ENCODE assay signal across 15 cellular contexts in the genomic region with DNA sequence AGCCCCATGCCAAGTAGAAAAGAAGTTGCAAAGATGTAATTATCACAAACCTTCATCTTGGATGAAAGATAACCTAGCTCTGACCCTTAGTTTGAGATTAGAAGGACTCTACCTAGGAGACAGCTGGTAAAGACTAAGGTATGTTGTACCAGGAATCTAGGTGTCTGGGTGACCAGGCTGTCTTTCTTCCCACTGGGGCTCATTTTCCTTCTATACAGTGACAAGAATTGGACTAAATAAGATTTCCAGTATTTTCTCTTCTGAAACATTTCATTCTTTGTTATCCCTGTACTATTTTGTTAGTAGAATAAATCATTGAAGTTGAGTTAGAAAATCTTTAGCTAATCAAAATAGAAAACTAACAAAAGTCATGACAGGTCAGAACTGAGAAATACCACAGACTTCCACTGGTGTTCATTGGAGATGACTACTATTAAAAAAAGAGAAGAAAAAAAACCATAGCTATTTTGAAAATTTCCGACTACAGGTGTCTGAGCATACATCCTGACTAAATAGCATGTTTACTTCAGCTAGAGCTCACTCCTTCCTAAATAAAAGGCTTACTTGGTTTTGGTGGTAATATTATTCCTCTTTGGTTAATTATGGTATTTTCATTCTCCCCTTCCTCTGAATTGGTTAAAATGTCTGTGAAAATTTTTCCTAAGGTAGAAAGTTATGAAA. TPM values are rescaled to one million over a fixed set of nuclear protein-coding genes. Genes with fewer than 3 reads are reported as not detected.
DNase-seq lines count a peak whose midpoint lies in the region; ATAC-seq and TF ChIP-seq lines count a peak whose summit lies in the region.
"Had no signal": no experiment of that assay in that cellular context is flagged by ENCODE, and none has a peak within 500 bp of the region (broad histone marks: within the 10 kb centered on the region; RNA-seq: fewer than 3 reads in every experiment).

No MANE protein-coding gene starts in this region.

- H3K4me3 Mint-ChIP-seq in activated naive CD4-positive, alpha-beta T cell treated with anti-CD3 and anti-CD28 coated beads, Interleukin-2, amount 50 U/mL, for 24 hours = peak overlapping the region; percentile 91
- peak overlapping the region; percentile 81 for H3K4me3 Mint-ChIP-seq in activated T-helper 1 cell treated with anti-CD3 and anti-CD28 coated beads, Interleukin-12 subunit alpha, Interleukin-12 subunit beta, Interleukin-2, Interleukin-4 antibody, amounts not matched to agents 30 ng/mL and 10 ng/mL and 1 ng/mL, durations not matched to agents 14 hours and 24 hours and 36 hours
- H3K4me3 Mint-ChIP-seq in memory B cell = peak overlapping the region; percentile 53
- H3K4me3 Mint-ChIP-seq: neural crest cell had no signal

- H3K27ac Mint-ChIP-seq in activated naive CD4-positive, alpha-beta T cell treated with anti-CD3 and anti-CD28 coated beads, Interleukin-2, amount 50 U/mL, for 24 hours = peak overlapping the region; percentile 97
- peak overlapping the region; percentile 94 for H3K27ac Mint-ChIP-seq in activated T-helper 1 cell treated with anti-CD3 and anti-CD28 coated beads, Interleukin-12 subunit alpha, Interleukin-12 subunit beta, Interleukin-2, Interleukin-4 antibody, amounts not matched to agents 30 ng/mL and 10 ng/mL and 1 ng/mL, durations not matched to agents 14 hours and 24 hours and 36 hours
- H3K27ac Mint-ChIP-seq in memory B cell = peak overlapping the region; percentile 81

- TF ChIP-seq POLR2A in uterus (IDR thresholded peaks at IDR 0.05) = no peak

- peaks cover 0 to 6% of the 10 kb centered on the region in 2 donors for H3K4me1 ChIP-seq in uterus
- H3K4me1 ChIP-seq: SJCRH30 had no signal

- peaks cover 94% of the 10 kb centered on the region for H3K4me1 Mint-ChIP-seq in activated naive CD4-positive, alpha-beta T cell treated with anti-CD3 and anti-CD28 coated beads, Interleukin-2, amount 50 U/mL, for 24 hours
- H3K4me1 Mint-ChIP-seq in activated T-helper 1 cell treated with anti-CD3 and anti-CD28 coated beads, Interleukin-12 subunit alpha, Interleukin-12 subunit beta, Interleukin-2, Interleukin-4 antibody, amounts not matched to agents 30 ng/mL and 10 ng/mL and 1 ng/mL, durations not matched to agents 14 hours and 24 hours and 36 hours (ENCODE audit: low read depth) = peaks cover 98% of the 10 kb centered on the region
- H3K4me1 Mint-ChIP-seq in memory B cell = peaks cover 73% of the 10 kb centered on the region

- H3K36me3 ChIP-seq in uterus (no peaks in the 10 kb centered on the region), MG63 (no peaks in the 10 kb centered on the region; the same call in 1 of the 2 replicates)
- H3K36me3 ChIP-seq: HAP-1, SJCRH30 had no signal

- H3K27ac ChIP-seq in uterus = peak overlapping the region; percentile 27 to 60
- H3K27ac ChIP-seq: SJCRH30 had no signal

- no peaks in the 10 kb centered on the region for H3K27me3 Mint-ChIP-seq in activated naive CD4-positive, alpha-beta T cell treated with anti-CD3 and anti-CD28 coated beads, Interleukin-2, amount 50 U/mL, for 24 hours
- no peaks in the 10 kb centered on the region for H3K27me3 Mint-ChIP-seq in activated T-helper 1 cell treated with anti-CD3 and anti-CD28 coated beads, Interleukin-12 subunit alpha, Interleukin-12 subunit beta, Interleukin-2, Interleukin-4 antibody, amounts not matched to agents 30 ng/mL and 10 ng/mL and 1 ng/mL, durations not matched to agents 14 hours and 24 hours and 36 hours (ENCODE audit: insufficient read depth)
- H3K27me3 Mint-ChIP-seq in memory B cell = no peaks in the 10 kb centered on the region

- TF ChIP-seq CTCF in uterus (IDR thresholded peaks at IDR 0.05) = no peak

- no peak for DNase-seq in activated naive CD4-positive, alpha-beta T cell treated with Interleukin-2 at 50 U/mL for 16 hours
- DNase-seq in activated T-helper 1 cell treated with anti-CD3 and anti-CD28 coated beads, Interleukin-12 subunit alpha, Interleukin-12 subunit beta, Interleukin-2, Interleukin-4 antibody, amounts not matched to agents 30 ng/mL and 10 ng/mL and 1 ng/mL, durations not matched to agents 14 hours and 24 hours and 36 hours (ENCODE audit: low spot score) = no peak
- DNase-seq in memory B cell (ENCODE audit: low spot score in 2 of 2) = no peak
- no peak for DNase-seq in uterus
- no peak for DNase-seq in MG63
- DNase-seq in kidney glomerular epithelial cell (lab: John Stamatoyannopoulos, UW) = no peak
- DNase-seq: activated CD4-positive, CD25-positive, alpha-beta regulatory T cell treated with anti-CD3 and anti-CD28 coated beads, Interleukin-2, amount 50 U/mL, for 72 hours; NCI-H1048; NCI-H524; SJCRH30; small intestine had no signal

- no peaks in the 10 kb centered on the region for H3K27me3 ChIP-seq in uterus
- no peaks in the 10 kb centered on the region for H3K27me3 ChIP-seq in MG63
- H3K27me3 ChIP-seq: SJCRH30 had no signal

- H3K9me3 Mint-ChIP-seq in activated naive CD4-positive, alpha-beta T cell treated with anti-CD3 and anti-CD28 coated beads, Interleukin-2, amount 50 U/mL, for 24 hours = no peaks in the 10 kb centered on the region
- no peaks in the 10 kb centered on the region for H3K9me3 Mint-ChIP-seq in activated T-helper 1 cell treated with anti-CD3 and anti-CD28 coated beads, Interleukin-12 subunit alpha, Interleukin-12 subunit beta, Interleukin-2, Interleukin-4 antibody, amounts not matched to agents 30 ng/mL and 10 ng/mL and 1 ng/mL, durations not matched to agents 14 hours and 24 hours and 36 hours
- H3K9me3 Mint-ChIP-seq in memory B cell = no peaks in the 10 kb centered on the region

- H3K9me3 ChIP-seq in uterus = no peaks in the 10 kb centered on the region
- H3K9me3 ChIP-seq in MG63 = no peaks in the 10 kb centered on the region
- H3K9me3 ChIP-seq: HAP-1, SJCRH30 had no signal

- H3K36me3 Mint-ChIP-seq in activated naive CD4-positive, alpha-beta T cell treated with anti-CD3 and anti-CD28 coated beads, Interleukin-2, amount 50 U/mL, for 24 hours = peaks cover 36% of the 10 kb centered on the region
- H3K36me3 Mint-ChIP-seq in activated T-helper 1 cell treated with anti-CD3 and anti-CD28 coated beads, Interleukin-12 subunit alpha, Interleukin-12 subunit beta, Interleukin-2, Interleukin-4 antibody, amounts not matched to agents 30 ng/mL and 10 ng/mL and 1 ng/mL, durations not matched to agents 14 hours and 24 hours and 36 hours (ENCODE audit: low read depth) = peaks cover 54% of the 10 kb centered on the region
- peaks cover 21% of the 10 kb centered on the region for H3K36me3 Mint-ChIP-seq in memory B cell

- ATAC-seq in memory B cell (ENCODE audit: low read depth) (peak; percentile 54), HG02970 (IDR thresholded peaks at IDR 0.05; ENCODE audit: low FRiP score, unreplicated experiment) (no peak)

- H3K4me3 ChIP-seq in uterus (no peak overlapping the region), MG63 (no peak overlapping the region)
- H3K4me3 ChIP-seq: HAP-1, SJCRH30 had no signal

- intact Hi-C loops in activated T-helper 1 cell treated with anti-CD3 and anti-CD28 coated beads, Interleukin-12 subunit alpha, Interleukin-12 subunit beta, Interleukin-2, Interleukin-4 antibody, amounts not matched to agents 30 ng/mL and 10 ng/mL and 1 ng/mL, durations not matched to agents 14 hours and 24 hours and 36 hours (cut with micrococcal nuclease) = no loop called here
- intact Hi-C loops in uterus (cut with DNase I; ENCODE audit: low total_unique reads) = no loop called here

RNA-seq across cellular contexts. Expression of gene TGFBR2, which starts 10.1 kb away (rescaled TPM):
- 58.2 and 59.6 TPM in 2 replicates for total RNA-seq in activated T-helper 1 cell treated with anti-CD3 and anti-CD28 coated beads, Interleukin-12 subunit alpha, Interleukin-12 subunit beta, Interleukin-2, Interleukin-4 antibody, amounts not matched to agents 30 ng/mL and 10 ng/mL and 1 ng/mL, durations not matched to agents 14 hours and 24 hours and 36 hours
- 100 to 1,000 TPM in 3 of 4 donors, 10 to 100 TPM in 1; 95.3 to 255 (median 211) TPM for total RNA-seq in uterus
- total RNA-seq in MG63 (2014; rRNA removed; shearing (Covaris generic); ENCODE audit: low replicate concordance) = 28.9 and 32.1 TPM in 2 replicates
